8 cellular contexts compared by ENCODE assay signal in genomic region chr13:46796515-46797467, GRCh38. TPM values are rescaled to one million over a fixed set of nuclear protein-coding genes. Genes with fewer than 3 reads are reported as not detected.
A peak's percentile ranks its signal among the peaks of the same experiment; 100 is the strongest.
DNase-seq lines count a peak whose midpoint lies in the region; ATAC-seq and TF ChIP-seq lines count a peak whose summit lies in the region.

A gene with protein sequence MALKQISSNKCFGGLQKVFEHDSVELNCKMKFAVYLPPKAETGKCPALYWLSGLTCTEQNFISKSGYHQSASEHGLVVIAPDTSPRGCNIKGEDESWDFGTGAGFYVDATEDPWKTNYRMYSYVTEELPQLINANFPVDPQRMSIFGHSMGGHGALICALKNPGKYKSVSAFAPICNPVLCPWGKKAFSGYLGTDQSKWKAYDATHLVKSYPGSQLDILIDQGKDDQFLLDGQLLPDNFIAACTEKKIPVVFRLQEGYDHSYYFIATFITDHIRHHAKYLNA (minus strand): TSS chr13:46797161. CDS start chr13:46791413, 5,748 bp downstream.

- no peaks in the 10 kb centered on the region for H3K9me3 ChIP-seq in AG04450 (ENCODE audit: control insufficient read depth, insufficient read depth, low read length)

- peak within 1 kb of the TSS; percentile 88 for H3K4me3 ChIP-seq in AG04450 (ENCODE audit: low read depth, low read length)

- ATAC-seq in GM18907 (IDR thresholded peaks at IDR 0.05; ENCODE audit: unreplicated experiment) (peak; percentile 91), HG03159 (IDR thresholded peaks at IDR 0.05; ENCODE audit: unreplicated experiment) (peak; percentile 88)

- CTCF ChIA-PET in AG04450 (lab: Charles Lee), result no interaction called here

- no peaks in the 10 kb centered on the region for H3K27me3 ChIP-seq in AG04450 (ENCODE audit: control insufficient read depth, insufficient read depth, low read length)

- DNase-seq in AG04450 (ENCODE audit: low read depth, low spot score), result peak; percentile 67
- DNase-seq in NCI-H2227 treated with DMSO at 0.1 percent for 48 hours (lab: John Stamatoyannopoulos, UW), result peak; percentile 92
- DNase-seq in activated CD4-positive, CD25-positive, alpha-beta regulatory T cell (lab: John Stamatoyannopoulos, UW), result peak; percentile 67 to 79 (median 72)
- peak; percentile 79 for DNase-seq in central memory CD4-positive, alpha-beta T cell
- peak; percentile 94 for DNase-seq in islet precursor cell
- peak; percentile 89 to 95 (median 93) for DNase-seq in stimulated activated CD4-positive, alpha-beta T cell treated with anti-CD3 and anti-CD28 coated beads, Interleukin-12 subunit alpha, Interleukin-12 subunit beta, amount 100 ng/mL, for 48 hours (ENCODE audit: low read depth in 2 of 3, low spot score in 1 of 3)

- POLR2A ChIA-PET in AG04450 (lab: Yijun Ruan, JAX), result interaction anchor here (0.6 kb wide), 2 partner anchors 147 to 620 kb away, joined by 3 read pairs; no protein-coding TSS in a partner anchor

- peak within 1 kb of the TSS; percentile 79 for H3K27ac ChIP-seq in AG04450 (ENCODE audit: low read depth, low read length)

- no peak for TF ChIP-seq CTCF in AG04450 (IDR thresholded peaks at IDR 0.05; ENCODE audit: low read depth, low read length)

RNA-seq across cellular contexts. Expression of the gene that starts here (rescaled TPM):
- 180 and 208 TPM in 2 replicates for polyA plus RNA-seq in AG04450 (2011; rRNA removed)
- 41.4 and 63.7 TPM in 2 replicates for polyA minus RNA-seq in AG04450 (2011; rRNA and poly(A)+ RNA removed)

Comparison
In these comparisons a context has a peak if more than half of its experiments do, and no peak if none do; other contexts are left out.
1. Peak in every context shown above with its lines: DNase-seq, ATAC-seq, H3K4me3 ChIP-seq and H3K27ac ChIP-seq.